ENCODE assay signal across 2 cellular contexts in the genomic region with DNA sequence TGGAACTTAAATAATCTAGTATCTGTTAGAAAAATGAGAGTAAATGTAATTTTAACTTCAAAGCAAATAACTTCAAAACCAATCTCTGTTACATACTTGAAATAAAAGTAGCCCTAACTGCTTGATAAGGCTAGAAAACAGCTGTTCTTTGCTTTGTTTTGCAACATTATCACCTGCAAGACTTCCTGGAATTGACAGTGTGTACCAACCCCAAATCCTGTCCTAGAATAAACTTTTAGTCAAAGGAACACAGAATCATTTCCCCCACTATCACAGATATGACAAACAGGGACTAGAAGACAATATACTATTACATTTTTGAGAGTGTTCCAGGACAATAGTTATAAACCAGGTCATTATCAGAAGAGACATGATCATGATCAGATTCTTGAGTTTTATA.
TF ChIP-seq lines count a peak whose summit lies in the region.

No MANE protein-coding gene starts in this region.

TF ChIP-seq in liver, 16 proteins besides CTCF, POLR2A, EP300 and RAD21 (continued from another document):
- TF ChIP-seq, protein P1, sequence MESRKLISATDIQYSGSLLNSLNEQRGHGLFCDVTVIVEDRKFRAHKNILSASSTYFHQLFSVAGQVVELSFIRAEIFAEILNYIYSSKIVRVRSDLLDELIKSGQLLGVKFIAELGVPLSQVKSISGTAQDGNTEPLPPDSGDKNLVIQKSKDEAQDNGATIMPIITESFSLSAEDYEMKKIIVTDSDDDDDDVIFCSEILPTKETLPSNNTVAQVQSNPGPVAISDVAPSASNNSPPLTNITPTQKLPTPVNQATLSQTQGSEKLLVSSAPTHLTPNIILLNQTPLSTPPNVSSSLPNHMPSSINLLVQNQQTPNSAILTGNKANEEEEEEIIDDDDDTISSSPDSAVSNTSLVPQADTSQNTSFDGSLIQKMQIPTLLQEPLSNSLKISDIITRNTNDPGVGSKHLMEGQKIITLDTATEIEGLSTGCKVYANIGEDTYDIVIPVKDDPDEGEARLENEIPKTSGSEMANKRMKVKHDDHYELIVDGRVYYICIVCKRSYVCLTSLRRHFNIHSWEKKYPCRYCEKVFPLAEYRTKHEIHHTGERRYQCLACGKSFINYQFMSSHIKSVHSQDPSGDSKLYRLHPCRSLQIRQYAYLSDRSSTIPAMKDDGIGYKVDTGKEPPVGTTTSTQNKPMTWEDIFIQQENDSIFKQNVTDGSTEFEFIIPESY (IDR thresholded peaks at IDR 0.05) = no peak

TF ChIP-seq in HepG2, 621 proteins besides CTCF, POLR2A, EP300 and RAD21 (continued from another document):
- TF ChIP-seq, protein P2, sequence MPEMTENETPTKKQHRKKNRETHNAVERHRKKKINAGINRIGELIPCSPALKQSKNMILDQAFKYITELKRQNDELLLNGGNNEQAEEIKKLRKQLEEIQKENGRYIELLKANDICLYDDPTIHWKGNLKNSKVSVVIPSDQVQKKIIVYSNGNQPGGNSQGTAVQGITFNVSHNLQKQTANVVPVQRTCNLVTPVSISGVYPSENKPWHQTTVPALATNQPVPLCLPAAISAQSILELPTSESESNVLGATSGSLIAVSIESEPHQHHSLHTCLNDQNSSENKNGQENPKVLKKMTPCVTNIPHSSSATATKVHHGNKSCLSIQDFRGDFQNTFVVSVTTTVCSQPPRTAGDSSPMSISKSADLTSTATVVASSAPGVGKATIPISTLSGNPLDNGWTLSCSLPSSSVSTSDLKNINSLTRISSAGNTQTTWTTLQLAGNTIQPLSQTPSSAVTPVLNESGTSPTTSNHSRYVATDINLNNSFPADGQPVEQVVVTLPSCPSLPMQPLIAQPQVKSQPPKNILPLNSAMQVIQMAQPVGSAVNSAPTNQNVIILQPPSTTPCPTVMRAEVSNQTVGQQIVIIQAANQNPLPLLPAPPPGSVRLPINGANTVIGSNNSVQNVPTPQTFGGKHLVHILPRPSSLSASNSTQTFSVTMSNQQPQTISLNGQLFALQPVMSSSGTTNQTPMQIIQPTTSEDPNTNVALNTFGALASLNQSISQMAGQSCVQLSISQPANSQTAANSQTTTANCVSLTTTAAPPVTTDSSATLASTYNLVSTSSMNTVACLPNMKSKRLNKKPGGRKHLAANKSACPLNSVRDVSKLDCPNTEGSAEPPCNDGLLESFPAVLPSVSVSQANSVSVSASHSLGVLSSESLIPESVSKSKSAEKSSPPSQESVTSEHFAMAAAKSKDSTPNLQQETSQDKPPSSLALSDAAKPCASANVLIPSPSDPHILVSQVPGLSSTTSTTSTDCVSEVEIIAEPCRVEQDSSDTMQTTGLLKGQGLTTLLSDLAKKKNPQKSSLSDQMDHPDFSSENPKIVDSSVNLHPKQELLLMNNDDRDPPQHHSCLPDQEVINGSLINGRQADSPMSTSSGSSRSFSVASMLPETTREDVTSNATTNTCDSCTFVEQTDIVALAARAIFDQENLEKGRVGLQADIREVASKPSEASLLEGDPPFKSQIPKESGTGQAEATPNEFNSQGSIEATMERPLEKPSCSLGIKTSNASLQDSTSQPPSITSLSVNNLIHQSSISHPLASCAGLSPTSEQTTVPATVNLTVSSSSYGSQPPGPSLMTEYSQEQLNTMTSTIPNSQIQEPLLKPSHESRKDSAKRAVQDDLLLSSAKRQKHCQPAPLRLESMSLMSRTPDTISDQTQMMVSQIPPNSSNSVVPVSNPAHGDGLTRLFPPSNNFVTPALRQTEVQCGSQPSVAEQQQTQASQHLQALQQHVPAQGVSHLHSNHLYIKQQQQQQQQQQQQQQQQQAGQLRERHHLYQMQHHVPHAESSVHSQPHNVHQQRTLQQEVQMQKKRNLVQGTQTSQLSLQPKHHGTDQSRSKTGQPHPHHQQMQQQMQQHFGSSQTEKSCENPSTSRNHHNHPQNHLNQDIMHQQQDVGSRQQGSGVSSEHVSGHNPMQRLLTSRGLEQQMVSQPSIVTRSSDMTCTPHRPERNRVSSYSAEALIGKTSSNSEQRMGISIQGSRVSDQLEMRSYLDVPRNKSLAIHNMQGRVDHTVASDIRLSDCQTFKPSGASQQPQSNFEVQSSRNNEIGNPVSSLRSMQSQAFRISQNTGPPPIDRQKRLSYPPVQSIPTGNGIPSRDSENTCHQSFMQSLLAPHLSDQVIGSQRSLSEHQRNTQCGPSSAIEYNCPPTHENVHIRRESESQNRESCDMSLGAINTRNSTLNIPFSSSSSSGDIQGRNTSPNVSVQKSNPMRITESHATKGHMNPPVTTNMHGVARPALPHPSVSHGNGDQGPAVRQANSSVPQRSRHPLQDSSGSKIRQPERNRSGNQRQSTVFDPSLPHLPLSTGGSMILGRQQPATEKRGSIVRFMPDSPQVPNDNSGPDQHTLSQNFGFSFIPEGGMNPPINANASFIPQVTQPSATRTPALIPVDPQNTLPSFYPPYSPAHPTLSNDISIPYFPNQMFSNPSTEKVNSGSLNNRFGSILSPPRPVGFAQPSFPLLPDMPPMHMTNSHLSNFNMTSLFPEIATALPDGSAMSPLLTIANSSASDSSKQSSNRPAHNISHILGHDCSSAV (CRISPR knock-in tag; IDR thresholded peaks at IDR 0.05; ENCODE audit: borderline replicate concordance) = no peak
- TF ChIP-seq, protein P3, sequence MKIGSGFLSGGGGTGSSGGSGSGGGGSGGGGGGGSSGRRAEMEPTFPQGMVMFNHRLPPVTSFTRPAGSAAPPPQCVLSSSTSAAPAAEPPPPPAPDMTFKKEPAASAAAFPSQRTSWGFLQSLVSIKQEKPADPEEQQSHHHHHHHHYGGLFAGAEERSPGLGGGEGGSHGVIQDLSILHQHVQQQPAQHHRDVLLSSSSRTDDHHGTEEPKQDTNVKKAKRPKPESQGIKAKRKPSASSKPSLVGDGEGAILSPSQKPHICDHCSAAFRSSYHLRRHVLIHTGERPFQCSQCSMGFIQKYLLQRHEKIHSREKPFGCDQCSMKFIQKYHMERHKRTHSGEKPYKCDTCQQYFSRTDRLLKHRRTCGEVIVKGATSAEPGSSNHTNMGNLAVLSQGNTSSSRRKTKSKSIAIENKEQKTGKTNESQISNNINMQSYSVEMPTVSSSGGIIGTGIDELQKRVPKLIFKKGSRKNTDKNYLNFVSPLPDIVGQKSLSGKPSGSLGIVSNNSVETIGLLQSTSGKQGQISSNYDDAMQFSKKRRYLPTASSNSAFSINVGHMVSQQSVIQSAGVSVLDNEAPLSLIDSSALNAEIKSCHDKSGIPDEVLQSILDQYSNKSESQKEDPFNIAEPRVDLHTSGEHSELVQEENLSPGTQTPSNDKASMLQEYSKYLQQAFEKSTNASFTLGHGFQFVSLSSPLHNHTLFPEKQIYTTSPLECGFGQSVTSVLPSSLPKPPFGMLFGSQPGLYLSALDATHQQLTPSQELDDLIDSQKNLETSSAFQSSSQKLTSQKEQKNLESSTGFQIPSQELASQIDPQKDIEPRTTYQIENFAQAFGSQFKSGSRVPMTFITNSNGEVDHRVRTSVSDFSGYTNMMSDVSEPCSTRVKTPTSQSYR (CRISPR knock-in tag; IDR thresholded peaks at IDR 0.05; ENCODE audit: borderline replicate concordance) = no peak
- TF ChIP-seq ZFP36 (IDR thresholded peaks at IDR 0.05; ENCODE audit: borderline replicate concordance, low read depth, low read length, partially characterized antibody) (no peak), TP53 (CRISPR knock-in tag; conservative IDR thresholded peaks at IDR 0.05) (no peak), SETDB1 (CRISPR knock-in tag; IDR thresholded peaks at IDR 0.05; ENCODE audit: borderline replicate concordance) (no peak), PAWR (CRISPR knock-in tag; IDR thresholded peaks at IDR 0.05; ENCODE audit: borderline replicate concordance) (no peak), MED8 (CRISPR knock-in tag; IDR thresholded peaks at IDR 0.05; ENCODE audit: insufficient replicate concordance) (no peak), PRPF4 (IDR thresholded peaks at IDR 0.05; ENCODE audit: low read depth, low read length, poor library complexity, severe bottlenecking) (no peak), LCORL (IDR thresholded peaks at IDR 0.05) (no peak), LCORL (CRISPR knock-in tag; IDR thresholded peaks at IDR 0.05) (no peak)
- TF ChIP-seq, protein P4, sequence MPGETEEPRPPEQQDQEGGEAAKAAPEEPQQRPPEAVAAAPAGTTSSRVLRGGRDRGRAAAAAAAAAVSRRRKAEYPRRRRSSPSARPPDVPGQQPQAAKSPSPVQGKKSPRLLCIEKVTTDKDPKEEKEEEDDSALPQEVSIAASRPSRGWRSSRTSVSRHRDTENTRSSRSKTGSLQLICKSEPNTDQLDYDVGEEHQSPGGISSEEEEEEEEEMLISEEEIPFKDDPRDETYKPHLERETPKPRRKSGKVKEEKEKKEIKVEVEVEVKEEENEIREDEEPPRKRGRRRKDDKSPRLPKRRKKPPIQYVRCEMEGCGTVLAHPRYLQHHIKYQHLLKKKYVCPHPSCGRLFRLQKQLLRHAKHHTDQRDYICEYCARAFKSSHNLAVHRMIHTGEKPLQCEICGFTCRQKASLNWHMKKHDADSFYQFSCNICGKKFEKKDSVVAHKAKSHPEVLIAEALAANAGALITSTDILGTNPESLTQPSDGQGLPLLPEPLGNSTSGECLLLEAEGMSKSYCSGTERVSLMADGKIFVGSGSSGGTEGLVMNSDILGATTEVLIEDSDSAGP (CRISPR knock-in tag; IDR thresholded peaks at IDR 0.05; ENCODE audit: borderline replicate concordance) = no peak
- TF ChIP-seq, protein P5, sequence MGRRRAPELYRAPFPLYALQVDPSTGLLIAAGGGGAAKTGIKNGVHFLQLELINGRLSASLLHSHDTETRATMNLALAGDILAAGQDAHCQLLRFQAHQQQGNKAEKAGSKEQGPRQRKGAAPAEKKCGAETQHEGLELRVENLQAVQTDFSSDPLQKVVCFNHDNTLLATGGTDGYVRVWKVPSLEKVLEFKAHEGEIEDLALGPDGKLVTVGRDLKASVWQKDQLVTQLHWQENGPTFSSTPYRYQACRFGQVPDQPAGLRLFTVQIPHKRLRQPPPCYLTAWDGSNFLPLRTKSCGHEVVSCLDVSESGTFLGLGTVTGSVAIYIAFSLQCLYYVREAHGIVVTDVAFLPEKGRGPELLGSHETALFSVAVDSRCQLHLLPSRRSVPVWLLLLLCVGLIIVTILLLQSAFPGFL (CRISPR knock-in tag; IDR thresholded peaks at IDR 0.05) = no peak
TF ChIP-seq in HepG2: peak in this region for 0.
